Comparison of ENCODE assay signal across 15 cellular contexts in genomic region chr9:4553951-4554381, GRCh38.
A peak's percentile ranks its signal among the peaks of the same experiment; 100 is the strongest.
DNase-seq lines count a peak whose midpoint lies in the region; ATAC-seq and TF ChIP-seq lines count a peak whose summit lies in the region.
"Had no signal": no experiment of that assay in that cellular context is flagged by ENCODE, and none has a peak within 500 bp of the region (broad histone marks: within the 10 kb centered on the region; RNA-seq: fewer than 3 reads in every experiment).

No MANE protein-coding gene starts in this region.

- no peak for TF ChIP-seq CTCF in left lung (IDR thresholded peaks at IDR 0.05)

- no peak overlapping the region for H3K4me3 Mint-ChIP-seq in activated CD8-positive, alpha-beta memory T cell treated with anti-CD3 and anti-CD28 coated beads, Interleukin-2, amount 10 ng/mL, durations not matched to agents 7 days and 5 days

- CTCF ChIA-PET in activated CD8-positive, alpha-beta memory T cell treated with anti-CD3 and anti-CD28 coated beads, Interleukin-2, amount 10 ng/mL, durations not matched to agents 7 days and 5 days (lab: Charles Lee): no interaction called here

- H3K27ac ChIP-seq in left lung: peak overlapping the region in 1 of 2 donors; percentile 59
- H3K27ac ChIP-seq: HL-60, SK-N-MC had no signal

- no peaks in the 10 kb centered on the region for H3K27me3 ChIP-seq in left lung
- H3K27me3 ChIP-seq: BE2C had no signal

- intact Hi-C loops in left lung (cut with DNase I): no loop called here

- H3K4me1 ChIP-seq in left lung: peaks cover 0 to 14% of the 10 kb centered on the region in 2 donors
- H3K4me1 ChIP-seq: BE2C, HAP-1 had no signal

- peak; percentile 8 for DNase-seq in AG08396 (ENCODE audit: low spot score)
- peak; percentile 29 for DNase-seq in HS-27A (ENCODE audit: low read depth)
- DNase-seq in dermis blood vessel endothelial cell: peak; percentile 92
- DNase-seq in left lung: no peak
- DNase-seq in NCI-H2227 treated with DMSO at 0.1 percent for 48 hours (lab: John Stamatoyannopoulos, UW): no peak
- no peak for DNase-seq in activated CD8-positive, alpha-beta memory T cell treated with anti-CD3 and anti-CD28 coated beads, Interleukin-2, amount 10 ng/mL, durations not matched to agents 7 days and 5 days
- DNase-seq in stimulated activated CD4-positive, alpha-beta T cell treated with anti-CD3 and anti-CD28 coated beads, Interleukin-2, amount 100 ng/mL, for 24 hours: no peak
- no peak for DNase-seq in OCI-M2 (lab: John Stamatoyannopoulos, UW; ENCODE audit: unreplicated experiment)
- DNase-seq: activated naive CD4-positive, alpha-beta T cell treated with Interleukin-2 at 50 U/mL for 16 hours; BE2C; mesendoderm; stimulated activated CD8-positive, alpha-beta memory T cell treated with anti-CD3 and anti-CD28 coated beads, Interleukin-4, amount 100 ng/mL, for 48 hours had no signal

- H3K27ac Mint-ChIP-seq in activated CD8-positive, alpha-beta memory T cell treated with anti-CD3 and anti-CD28 coated beads, Interleukin-2, amount 10 ng/mL, durations not matched to agents 7 days and 5 days: no peak overlapping the region

- no peaks in the 10 kb centered on the region for H3K9me3 ChIP-seq in left lung
- H3K9me3 ChIP-seq: BE2C, HAP-1 had no signal

- H3K4me1 Mint-ChIP-seq in activated CD8-positive, alpha-beta memory T cell treated with anti-CD3 and anti-CD28 coated beads, Interleukin-2, amount 10 ng/mL, durations not matched to agents 7 days and 5 days: peaks cover 6% of the 10 kb centered on the region

- H3K4me3 ChIP-seq in left lung: no peak overlapping the region
- H3K4me3 ChIP-seq: HAP-1, SK-N-MC had no signal

- H3K36me3 ChIP-seq in left lung: no peaks in the 10 kb centered on the region
- H3K36me3 ChIP-seq: BE2C, HAP-1 had no signal

- no peaks in the 10 kb centered on the region for H3K27me3 Mint-ChIP-seq in activated CD8-positive, alpha-beta memory T cell treated with anti-CD3 and anti-CD28 coated beads, Interleukin-2, amount 10 ng/mL, durations not matched to agents 7 days and 5 days

- peak; percentile 42 for ATAC-seq in left lung
- ATAC-seq in activated CD8-positive, alpha-beta memory T cell treated with anti-CD3 and anti-CD28 coated beads, Interleukin-2, amount 10 ng/mL, durations not matched to agents 7 days and 5 days: no peak

- no peaks in the 10 kb centered on the region for H3K36me3 Mint-ChIP-seq in activated CD8-positive, alpha-beta memory T cell treated with anti-CD3 and anti-CD28 coated beads, Interleukin-2, amount 10 ng/mL, durations not matched to agents 7 days and 5 days

- no peaks in the 10 kb centered on the region for H3K9me3 Mint-ChIP-seq in activated CD8-positive, alpha-beta memory T cell treated with anti-CD3 and anti-CD28 coated beads, Interleukin-2, amount 10 ng/mL, durations not matched to agents 7 days and 5 days (ENCODE audit: low read depth)

Comparison
In these comparisons a context has a peak if more than half of its experiments do, and no peak if none do; other contexts are left out.
1. DNase-seq: peak in AG08396 (single experiment), HS-27A (single experiment) and dermis blood vessel endothelial cell (single experiment); none in left lung (0 of 2), NCI-H2227 treated with DMSO at 0.1 percent for 48 hours (single experiment), activated CD8-positive, alpha-beta memory T cell treated with anti-CD3 and anti-CD28 coated beads, Interleukin-2, amount 10 ng/mL, durations not matched to agents 7 days and 5 days (single experiment), stimulated activated CD4-positive, alpha-beta T cell treated with anti-CD3 and anti-CD28 coated beads, Interleukin-2, amount 100 ng/mL, for 24 hours (0 of 2) and OCI-M2 (single experiment).